Comparison of ENCODE assay signal across 1 cellular context in genomic region chr17:80772906-80773242, GRCh38.
TF ChIP-seq lines count a peak whose summit lies in the region.

No MANE protein-coding gene starts in this region.

TF ChIP-seq in GM23338, 12 proteins besides CTCF, POLR2A, EP300 and RAD21 (continued from another document):
- TF ChIP-seq ZNF462 (CRISPR knock-in tag; IDR thresholded peaks at IDR 0.05) (no peak), CREB1 (CRISPR knock-in tag; IDR thresholded peaks at IDR 0.05; ENCODE audit: low read depth) (no peak), ZNF331 (CRISPR knock-in tag; IDR thresholded peaks at IDR 0.05; ENCODE audit: low read depth) (no peak), ZNF114 (CRISPR knock-in tag; IDR thresholded peaks at IDR 0.05) (no peak), JUNB (IDR thresholded peaks at IDR 0.05; ENCODE audit: unreplicated experiment) (no peak)
